In genomic region chr7:138867744-138868143, GRCh38 we compare ENCODE assay signal across 22 cellular contexts.
"Had no signal": no experiment of that assay in that cellular context is flagged by ENCODE, and none has a peak within 500 bp of the region (broad histone marks: within the 10 kb centered on the region; RNA-seq: fewer than 3 reads in every experiment).

No MANE protein-coding gene starts in this region.

- H3K27me3 ChIP-seq: colonic mucosa, dorsolateral prefrontal cortex, esophagus muscularis mucosa, esophagus squamous epithelium, foreskin keratinocyte, gastrocnemius medialis, gastroesophageal sphincter, heart left ventricle, heart right ventricle had no signal

- H3K4me1 ChIP-seq: colonic mucosa, esophagus muscularis mucosa, gastrocnemius medialis, gastroesophageal sphincter, heart left ventricle, heart right ventricle had no signal

- H3K4me3 Mint-ChIP-seq: dendritic cell treated with granulocyte-macrophage colony-stimulating factor and Interleukin-4, amounts not matched to agents 40 ng/mL and 50 ng/mL, for 4 days; effector memory CD8-positive, alpha-beta T cell had no signal

- H3K27ac ChIP-seq: colonic mucosa, coronary artery, dorsolateral prefrontal cortex, epithelial cell of prostate, esophagus muscularis mucosa, esophagus squamous epithelium, foreskin keratinocyte, gastrocnemius medialis, gastroesophageal sphincter, heart left ventricle, heart right ventricle had no signal

- H3K27ac Mint-ChIP-seq: dendritic cell treated with granulocyte-macrophage colony-stimulating factor and Interleukin-4, amounts not matched to agents 40 ng/mL and 50 ng/mL, for 4 days; effector memory CD8-positive, alpha-beta T cell had no signal

- H3K36me3 ChIP-seq: colonic mucosa, gastrocnemius medialis had no signal

- H3K4me3 ChIP-seq: colonic mucosa, coronary artery, dorsolateral prefrontal cortex, esophagus muscularis mucosa, esophagus squamous epithelium, gastrocnemius medialis, gastroesophageal sphincter, heart left ventricle, heart right ventricle had no signal

- DNase-seq: colonic mucosa; cortex of kidney; dermis blood vessel endothelial cell; dorsolateral prefrontal cortex; effector CD4-positive, alpha-beta T cell; effector CD8-positive, alpha-beta T cell; effector memory CD4-positive, alpha-beta T cell; effector memory CD8-positive, alpha-beta T cell; erythroblast; esophagus squamous epithelium; foreskin fibroblast; foreskin keratinocyte; foreskin melanocyte; gastrocnemius medialis; glutamatergic neuron; heart left ventricle; heart right ventricle had no signal

- H3K9me3 Mint-ChIP-seq: dendritic cell treated with granulocyte-macrophage colony-stimulating factor and Interleukin-4, amounts not matched to agents 40 ng/mL and 50 ng/mL, for 4 days; effector memory CD8-positive, alpha-beta T cell had no signal

- H3K9me3 ChIP-seq: colonic mucosa, esophagus muscularis mucosa, esophagus squamous epithelium, gastrocnemius medialis, gastroesophageal sphincter, heart right ventricle had no signal

- H3K27me3 Mint-ChIP-seq: dendritic cell treated with granulocyte-macrophage colony-stimulating factor and Interleukin-4, amounts not matched to agents 40 ng/mL and 50 ng/mL, for 4 days had no signal
